18 cellular contexts compared by ENCODE assay signal in the genomic region with DNA sequence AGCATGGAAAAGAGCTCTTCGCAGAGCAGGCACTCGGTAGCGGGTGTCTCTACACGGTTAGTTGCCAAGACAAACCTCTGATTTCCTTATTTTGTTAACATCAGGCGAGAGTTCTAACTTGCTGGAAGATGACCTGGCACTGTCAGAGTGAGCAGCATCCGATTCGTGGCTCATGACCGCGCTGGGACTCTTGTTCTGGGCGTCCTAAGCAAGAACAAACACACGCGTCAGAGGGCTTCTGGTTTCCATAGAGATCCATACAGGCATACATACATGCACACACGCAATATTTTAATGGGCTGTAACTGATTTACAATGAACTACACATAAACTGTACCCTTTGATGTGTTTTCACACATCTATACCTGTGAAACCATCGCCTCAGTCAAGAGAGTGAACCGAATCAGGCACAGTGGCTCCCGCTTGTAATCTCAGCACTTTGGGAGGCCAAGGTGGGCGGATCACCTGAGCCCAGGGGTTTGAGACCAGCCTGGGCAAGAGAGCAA. TPM values are rescaled to one million over a fixed set of nuclear protein-coding genes. Genes with fewer than 3 reads are reported as not detected.
"Had no signal": no experiment of that assay in that cellular context is flagged by ENCODE, and none has a peak within 500 bp of the region (broad histone marks: within the 10 kb centered on the region; RNA-seq: fewer than 3 reads in every experiment).

No MANE protein-coding gene starts in this region.

RNA-seq across cellular contexts. Expression of a gene that starts 35.5 kb away (rescaled TPM):
- total RNA-seq: esophagus mucosa, esophagus squamous epithelium, glomerular endothelial cell, kidney epithelial cell, left cardiac atrium, left ventricle myocardium superior, mesenteric fat pad, mucosa of descending colon had no signal
- polyA plus RNA-seq: heart right ventricle, keratinocyte had no signal

RNA-seq across cellular contexts. Expression of a gene that starts 54.4 kb away (rescaled TPM):
- total RNA-seq: dermis blood vessel endothelial cell, endodermal cell, esophagus mucosa, esophagus squamous epithelium, gastrocnemius medialis, glomerular endothelial cell, heart right ventricle, kidney epithelial cell, left cardiac atrium, left lung, left ventricle myocardium superior, lower leg skin, lower lobe of right lung, lung microvascular endothelial cell, mesenteric fat pad, myocyte had no signal
- polyA plus RNA-seq: heart right ventricle, keratinocyte had no signal
